ENCODE assay signal across 8 cellular contexts in genomic region chr11:113875414-113876073, GRCh38. TPM values are rescaled to one million over a fixed set of nuclear protein-coding genes. Genes with fewer than 3 reads are reported as not detected.
DNase-seq lines count a peak whose midpoint lies in the region; ATAC-seq and TF ChIP-seq lines count a peak whose summit lies in the region.

A gene with protein sequence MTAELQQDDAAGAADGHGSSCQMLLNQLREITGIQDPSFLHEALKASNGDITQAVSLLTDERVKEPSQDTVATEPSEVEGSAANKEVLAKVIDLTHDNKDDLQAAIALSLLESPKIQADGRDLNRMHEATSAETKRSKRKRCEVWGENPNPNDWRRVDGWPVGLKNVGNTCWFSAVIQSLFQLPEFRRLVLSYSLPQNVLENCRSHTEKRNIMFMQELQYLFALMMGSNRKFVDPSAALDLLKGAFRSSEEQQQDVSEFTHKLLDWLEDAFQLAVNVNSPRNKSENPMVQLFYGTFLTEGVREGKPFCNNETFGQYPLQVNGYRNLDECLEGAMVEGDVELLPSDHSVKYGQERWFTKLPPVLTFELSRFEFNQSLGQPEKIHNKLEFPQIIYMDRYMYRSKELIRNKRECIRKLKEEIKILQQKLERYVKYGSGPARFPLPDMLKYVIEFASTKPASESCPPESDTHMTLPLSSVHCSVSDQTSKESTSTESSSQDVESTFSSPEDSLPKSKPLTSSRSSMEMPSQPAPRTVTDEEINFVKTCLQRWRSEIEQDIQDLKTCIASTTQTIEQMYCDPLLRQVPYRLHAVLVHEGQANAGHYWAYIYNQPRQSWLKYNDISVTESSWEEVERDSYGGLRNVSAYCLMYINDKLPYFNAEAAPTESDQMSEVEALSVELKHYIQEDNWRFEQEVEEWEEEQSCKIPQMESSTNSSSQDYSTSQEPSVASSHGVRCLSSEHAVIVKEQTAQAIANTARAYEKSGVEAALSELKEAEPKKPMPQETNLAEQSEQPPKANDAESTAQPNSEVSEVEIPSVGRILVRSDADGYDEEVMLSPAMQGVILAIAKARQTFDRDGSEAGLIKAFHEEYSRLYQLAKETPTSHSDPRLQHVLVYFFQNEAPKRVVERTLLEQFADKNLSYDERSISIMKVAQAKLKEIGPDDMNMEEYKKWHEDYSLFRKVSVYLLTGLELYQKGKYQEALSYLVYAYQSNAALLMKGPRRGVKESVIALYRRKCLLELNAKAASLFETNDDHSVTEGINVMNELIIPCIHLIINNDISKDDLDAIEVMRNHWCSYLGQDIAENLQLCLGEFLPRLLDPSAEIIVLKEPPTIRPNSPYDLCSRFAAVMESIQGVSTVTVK (minus strand): TSS chr11:113875572. CDS start chr11:113875501, 71 bp downstream.

- no peak for TF ChIP-seq CTCF in chondrocyte (IDR thresholded peaks at IDR 0.05)

- no peaks in the 10 kb centered on the region for H3K9me3 Mint-ChIP-seq in activated CD4-positive, alpha-beta T cell treated with anti-CD3 and anti-CD28 coated beads for 36 hours (ENCODE audit: low read depth)
- no peaks in the 10 kb centered on the region for H3K9me3 Mint-ChIP-seq in chondrocyte (ENCODE audit: low read depth)

- peak; percentile 98 for TF ChIP-seq POLR2A in GM19099 (IDR thresholded peaks at IDR 0.05; ENCODE audit: extremely low read depth, insufficient read length, low read depth)

- POLR2A ChIA-PET in activated CD4-positive, alpha-beta T cell treated with anti-CD3 and anti-CD28 coated beads for 36 hours (lab: Charles Lee): no interaction called here

- DNase-seq in Ammon's horn (ENCODE audit: low spot score) (peak; percentile 97), NCI-H446 treated with DMSO at 0.1 percent for 48 hours (lab: John Stamatoyannopoulos, UW) (peak; percentile 87), chondrocyte (ENCODE audit: low spot score) (peak; percentile 99), kidney glomerular epithelial cell (lab: John Stamatoyannopoulos, UW) (peak; percentile 90)
- DNase-seq in activated CD4-positive, alpha-beta T cell treated with anti-CD3 and anti-CD28 coated beads for 36 hours: peak; percentile 89
- peak; percentile 63 to 75 for DNase-seq in stimulated activated CD4-positive, alpha-beta T cell treated with anti-CD3 and anti-CD28 coated beads, Interleukin-15, amount 100 ng/mL, for 48 hours (ENCODE audit: low read depth in 2 of 2)

- no peaks in the 10 kb centered on the region for H3K27me3 Mint-ChIP-seq in activated CD4-positive, alpha-beta T cell treated with anti-CD3 and anti-CD28 coated beads for 36 hours
- H3K27me3 Mint-ChIP-seq in chondrocyte (ENCODE audit: low read depth): no peaks in the 10 kb centered on the region

- intact Hi-C loops in activated CD4-positive, alpha-beta T cell treated with anti-CD3 and anti-CD28 coated beads for 36 hours (cut with DNase I, micrococcal nuclease): loop anchor here (1.0 to 10.0 kb wide), 12 partner anchors 102 to 1649 kb away; partner anchors contain the start of genes C11orf71 (in 2 of the 2), RBM7 (in 2 of the 2), TTC12 (in 2 of the 2) and ZW10 (in 2 of the 2)

- H3K4me3 Mint-ChIP-seq in activated CD4-positive, alpha-beta T cell treated with anti-CD3 and anti-CD28 coated beads for 36 hours: peak within 1 kb of the TSS; percentile 90
- peak within 1 kb of the TSS; percentile 77 for H3K4me3 Mint-ChIP-seq in chondrocyte (ENCODE audit: unreplicated experiment)

- ATAC-seq in HG03378 (IDR thresholded peaks at IDR 0.05; ENCODE audit: unreplicated experiment): peak; percentile 59
- ATAC-seq in activated CD4-positive, alpha-beta T cell treated with anti-CD3 and anti-CD28 coated beads for 36 hours: peak; percentile 80

- H3K27ac Mint-ChIP-seq in activated CD4-positive, alpha-beta T cell treated with anti-CD3 and anti-CD28 coated beads for 36 hours: peak within 1 kb of the TSS; percentile 92
- H3K27ac Mint-ChIP-seq in chondrocyte (ENCODE audit: unreplicated experiment): peak within 1 kb of the TSS; percentile 100

- CTCF ChIA-PET in activated CD4-positive, alpha-beta T cell treated with anti-CD3 and anti-CD28 coated beads for 36 hours (lab: Charles Lee): interaction anchor here (0.6 kb wide), 1 partner anchor 71 kb away, joined by 3 read pairs; no protein-coding TSS in a partner anchor

- H3K36me3 Mint-ChIP-seq in activated CD4-positive, alpha-beta T cell treated with anti-CD3 and anti-CD28 coated beads for 36 hours (ENCODE audit: low read depth): peaks cover 4% of the 10 kb centered on the region
- H3K36me3 Mint-ChIP-seq in chondrocyte (ENCODE audit: low read depth): no peaks in the 10 kb centered on the region

- H3K4me1 Mint-ChIP-seq in activated CD4-positive, alpha-beta T cell treated with anti-CD3 and anti-CD28 coated beads for 36 hours: peaks cover 45% of the 10 kb centered on the region
- peaks cover 49% of the 10 kb centered on the region for H3K4me1 Mint-ChIP-seq in chondrocyte (ENCODE audit: low read depth)

RNA-seq across cellular contexts. Expression of the gene that starts here (rescaled TPM):
- total RNA-seq in activated CD4-positive, alpha-beta T cell treated with anti-CD3 and anti-CD28 coated beads for 36 hours: 10 to 100 TPM; 38.6 to 43.9 TPM
- total RNA-seq in chondrocyte: 27.0 to 34.1 TPM (median 33.3 TPM) in 3 replicates

Comparison
In these comparisons a context has a peak if more than half of its experiments do, and no peak if none do; other contexts are left out.
1. Peak in every context shown above with its lines: DNase-seq and ATAC-seq.